In the genomic region with DNA sequence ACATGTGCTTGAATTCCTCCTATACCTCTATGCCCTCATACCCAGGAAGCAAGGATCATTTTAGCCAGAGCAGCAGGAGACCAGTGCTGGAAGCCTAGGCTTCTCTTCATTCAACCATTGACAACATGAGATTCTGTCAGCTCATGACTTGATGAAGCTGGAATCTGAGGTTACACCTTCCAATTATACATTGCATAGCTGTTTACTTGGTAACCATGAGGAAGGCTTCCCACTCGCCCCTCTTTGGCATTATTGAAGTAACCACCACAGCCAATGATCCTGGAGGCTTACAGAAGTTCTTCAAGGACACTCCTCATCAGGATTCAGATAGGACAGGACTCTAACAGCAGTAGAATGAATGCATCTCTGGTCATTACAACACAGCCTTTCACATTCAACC, we compare ENCODE assay signal across 12 cellular contexts.
DNase-seq lines count a peak whose midpoint lies in the region; ATAC-seq and TF ChIP-seq lines count a peak whose summit lies in the region.
"Had no signal": no experiment of that assay in that cellular context is flagged by ENCODE, and none has a peak within 500 bp of the region (broad histone marks: within the 10 kb centered on the region; RNA-seq: fewer than 3 reads in every experiment).

No MANE protein-coding gene starts in this region.

- H2AK5ac ChIP-seq in IMR-90 (ENCODE audit: low read depth, low read length) (no peak overlapping the region), mesenchymal stem cell (ENCODE audit: low read length, severe bottlenecking) (no peak overlapping the region)

- H3K4me3 ChIP-seq in IMR-90 (ENCODE audit: insufficient read depth, low read depth, low read length) (no peak overlapping the region), mesenchymal stem cell (ENCODE audit: insufficient read depth in 1 of 2, low read depth in 1 of 2, low read length in 2 of 2) (no peak overlapping the region)
- H3K4me3 ChIP-seq: BLaER1 treated with 17β-estradiol and CSF1 and Interleukin-3, amounts not matched to agents 10 nM and 100 nM; HAP-1 had no signal

- no peaks in the 10 kb centered on the region for H4K20me1 ChIP-seq in IMR-90 (ENCODE audit: insufficient read depth, low read length)
- H4K20me1 ChIP-seq: BLaER1 treated with 17β-estradiol and CSF1 and Interleukin-3, amounts not matched to agents 10 nM and 100 nM had no signal

- H4K8ac ChIP-seq in IMR-90 (ENCODE audit: low read depth in 2 of 2, low read length in 2 of 2), result no peak overlapping the region
- H4K8ac ChIP-seq in mesenchymal stem cell (ENCODE audit: low read length), result no peak overlapping the region

- no peak overlapping the region for H2BK20ac ChIP-seq in IMR-90 (ENCODE audit: low read depth, low read length)

- POLR2A ChIA-PET in IMR-90 (lab: Charles Lee; ENCODE audit: unreplicated experiment), result no interaction called here

- H3K4me1 ChIP-seq in IMR-90 (ENCODE audit: control insufficient read depth, insufficient read depth, low read length), result no peaks in the 10 kb centered on the region
- H3K4me1 ChIP-seq in mesenchymal stem cell (ENCODE audit: control insufficient read depth, insufficient read depth, low read depth, low read length), result no peaks in the 10 kb centered on the region
- H3K4me1 ChIP-seq: HAP-1 had no signal

- H2BK15ac ChIP-seq in IMR-90 (ENCODE audit: low read depth, low read length), result no peak overlapping the region
- no peak overlapping the region for H2BK15ac ChIP-seq in mesenchymal stem cell (ENCODE audit: low read depth, poor library complexity, severe bottlenecking)

- H3K14ac ChIP-seq in IMR-90 (replicated peaks; ENCODE audit: low read depth, low read length) (no peak overlapping the region), mesenchymal stem cell (ENCODE audit: low read length in 2 of 2) (no peak overlapping the region)

- intact Hi-C loops in IMR-90 (cut with micrococcal nuclease), result loop anchor here (5.0 kb wide), 1 partner anchor 288 kb away; no protein-coding TSS in a partner anchor
- intact Hi-C loops in Right ventricle myocardium inferior (cut with DNase I), result loop anchor here (5.0 kb wide), 2 partner anchors 63 to 403 kb away; no protein-coding TSS in a partner anchor
- intact Hi-C loops in left cardiac atrium (cut with DNase I), result loop anchor here in 1 of 2 donors (5.0 kb wide), 1 partner anchor 403 kb away; no protein-coding TSS in a partner anchor

- H4K5ac ChIP-seq in IMR-90 (ENCODE audit: low read depth, low read length), result no peak overlapping the region

- H2BK5ac ChIP-seq in IMR-90 (ENCODE audit: low read depth, low read length, poor library complexity, severe bottlenecking) (no peak overlapping the region), mesenchymal stem cell (ENCODE audit: low read depth, low read length, poor library complexity, severe bottlenecking) (no peak overlapping the region)

- no TSS peak for BruUV-seq in IMR-90 (replicated peaks; lab: Mats Ljungman, UMichigan)

- H3K23ac ChIP-seq in IMR-90 (ENCODE audit: low read depth, low read length) (no peak overlapping the region), mesenchymal stem cell (ENCODE audit: low read length in 2 of 2) (no peak overlapping the region)

- in situ Hi-C loops in IMR-90 (cut with MboI; ENCODE audit: low sequenced_read_pairs), result loop anchor here (5.0 kb wide), 1 partner anchor 403 kb away; no protein-coding TSS in a partner anchor

- H3K27me3 ChIP-seq in IMR-90 (ENCODE audit: control insufficient read depth, insufficient read depth, low read length), result no peaks in the 10 kb centered on the region
- H3K27me3 ChIP-seq in mesenchymal stem cell (ENCODE audit: control insufficient read depth in 1 of 2, insufficient read depth in 1 of 2, low read length in 2 of 2), result no peaks in the 10 kb centered on the region
- H3K27me3 ChIP-seq: BLaER1 treated with 17β-estradiol and CSF1 and Interleukin-3, amounts not matched to agents 10 nM and 100 nM had no signal

- H2BK12ac ChIP-seq in mesenchymal stem cell (ENCODE audit: low read length in 2 of 2), result no peak overlapping the region

- H3K9ac ChIP-seq in IMR-90 (ENCODE audit: low read depth, low read length) (no peak overlapping the region), mesenchymal stem cell (ENCODE audit: low read length) (no peak overlapping the region)
- H3K9ac ChIP-seq: BLaER1 treated with 17β-estradiol and CSF1 and Interleukin-3, amounts not matched to agents 10 nM and 100 nM had no signal

- WGBS in IMR-90 (ENCODE audit: extremely low coverage in 2 of 2, insufficient read length in 1 of 2), 2 experiments, result no CpG with 5 or more reads among the region's 1 CpG
- 95% methylated on average over 1 of the region's 1 CpG for WGBS in mesenchymal stem cell

- H3K56ac ChIP-seq in IMR-90 (ENCODE audit: extremely low read depth, insufficient read depth, low read length), result no peak overlapping the region

- H3K27ac ChIP-seq in IMR-90 (ENCODE audit: insufficient read depth, low read length) (no peak overlapping the region), mesenchymal stem cell (ENCODE audit: low read length, poor library complexity, severe bottlenecking) (peak overlapping the region; percentile 3)
- H3K27ac ChIP-seq: BLaER1 treated with 17β-estradiol and CSF1 and Interleukin-3, amounts not matched to agents 10 nM and 100 nM had no signal

- DNase-seq in IMR-90 (peak; percentile 14), fibroblast of peridontal ligament (ENCODE audit: extremely low read depth) (peak; percentile 35), mesenchymal stem cell (no peak), AML-193 (lab: John Stamatoyannopoulos, UW) (no peak), Right ventricle myocardium inferior (ENCODE audit: missing footprints) (no peak), NCI-H2196 (lab: John Stamatoyannopoulos, UW; ENCODE audit: unreplicated experiment) (no peak), left cardiac atrium (no peak)
- DNase-seq: CD4-positive, CD25-positive, alpha-beta regulatory T cell; DMS53 had no signal

- TF ChIP-seq CTCF in IMR-90 (conservative IDR thresholded peaks at IDR 0.05; ENCODE audit: low read depth, low read length), result no peak

- H3K9me1 ChIP-seq in IMR-90 (ENCODE audit: insufficient read depth, low read length), result no peaks in the 10 kb centered on the region

- TF ChIP-seq RAD21 in IMR-90 (IDR thresholded peaks at IDR 0.05; ENCODE audit: low read length), result no peak

- no peak overlapping the region for H2AK9ac ChIP-seq in IMR-90 (replicated peaks; ENCODE audit: low read depth, low read length, poor library complexity)

- TF ChIP-seq POLR2A in IMR-90 (IDR thresholded peaks at IDR 0.05; ENCODE audit: low read depth, low read length), result no peak

- ATAC-seq in IMR-90 (ENCODE audit: low read depth), result no peak
- no peak for ATAC-seq in Right ventricle myocardium inferior
- ATAC-seq in left cardiac atrium, result no peak
- ATAC-seq: HepG2 had no signal

- H4K91ac ChIP-seq in IMR-90 (ENCODE audit: insufficient read depth, low read depth, low read length) (no peak overlapping the region), mesenchymal stem cell (ENCODE audit: low read length) (no peak overlapping the region)

- dilution Hi-C loops in IMR-90 (cut with HindIII; ENCODE audit: low sequenced_read_pairs, unreplicated experiment), result no loop called here

- H2BK120ac ChIP-seq in IMR-90 (ENCODE audit: low read depth, low read length) (no peak overlapping the region), mesenchymal stem cell (ENCODE audit: low read depth, low read length) (no peak overlapping the region)

- H3K36me3 ChIP-seq in IMR-90 (ENCODE audit: control insufficient read depth, insufficient read depth, low read length) (no peaks in the 10 kb centered on the region), mesenchymal stem cell (ENCODE audit: control insufficient read depth in 1 of 2, insufficient read depth in 2 of 2, low read depth in 1 of 2, low read length in 2 of 2) (no peaks in the 10 kb centered on the region)
- H3K36me3 ChIP-seq: BLaER1 treated with 17β-estradiol and CSF1 and Interleukin-3, amounts not matched to agents 10 nM and 100 nM; HAP-1 had no signal

- CTCF ChIA-PET in IMR-90 (lab: Yijun Ruan, JAX), result interaction anchor here (1.2 kb wide), 1 partner anchor 401 kb away, joined by 3 read pairs; no protein-coding TSS in a partner anchor

- H2AFZ ChIP-seq in IMR-90 (replicated peaks; ENCODE audit: low read length, poor library complexity) (no peak overlapping the region), mesenchymal stem cell (ENCODE audit: low read depth, low read length) (no peak overlapping the region)

- H3K4ac ChIP-seq in IMR-90 (ENCODE audit: low read depth, low read length), result no peak overlapping the region
- no peak overlapping the region for H3K4ac ChIP-seq in mesenchymal stem cell (ENCODE audit: low read depth in 1 of 2, low read length in 2 of 2)

- no peaks in the 10 kb centered on the region for H3K79me1 ChIP-seq in IMR-90 (ENCODE audit: low read depth in 1 of 2, low read length in 2 of 2)
- no peaks in the 10 kb centered on the region for H3K79me1 ChIP-seq in mesenchymal stem cell (replicated peaks; ENCODE audit: low read length, poor library complexity, severe bottlenecking)

- H3K9me3 ChIP-seq in IMR-90 (ENCODE audit: control insufficient read depth, insufficient read depth, low read length), result no peaks in the 10 kb centered on the region
- H3K9me3 ChIP-seq in mesenchymal stem cell (ENCODE audit: control insufficient read depth, low read length), result no peaks in the 10 kb centered on the region
- H3K9me3 ChIP-seq: BLaER1 treated with 17β-estradiol and CSF1 and Interleukin-3, amounts not matched to agents 10 nM and 100 nM; HAP-1 had no signal

- H3K18ac ChIP-seq in IMR-90 (ENCODE audit: low read depth, low read length) (no peak overlapping the region), mesenchymal stem cell (ENCODE audit: low read depth in 1 of 2, low read length in 2 of 2) (no peak overlapping the region)

- H3K4me2 ChIP-seq in IMR-90 (ENCODE audit: low read depth, low read length) (no peak overlapping the region), mesenchymal stem cell (ENCODE audit: low read length, poor library complexity, severe bottlenecking) (no peak overlapping the region)
- H3K4me2 ChIP-seq: BLaER1 treated with 17β-estradiol and CSF1 and Interleukin-3, amounts not matched to agents 10 nM and 100 nM had no signal

TF ChIP-seq in IMR-90, 13 proteins besides CTCF, POLR2A, EP300 and RAD21 (continues in another document):
- TF ChIP-seq CEBPB (IDR thresholded peaks at IDR 0.05; ENCODE audit: low read depth, low read length), result no peak
- no peak for TF ChIP-seq FOS (IDR thresholded peaks at IDR 0.05; ENCODE audit: low read depth, low read length)
- TF ChIP-seq RCOR1 (IDR thresholded peaks at IDR 0.05; ENCODE audit: insufficient replicate concordance, low read length), result no peak
- no peak for TF ChIP-seq MXI1 (IDR thresholded peaks at IDR 0.05; ENCODE audit: borderline replicate concordance, low read depth, low read length)
- no peak for TF ChIP-seq BHLHE40 (IDR thresholded peaks at IDR 0.05; ENCODE audit: low read depth, low read length)
- no peak for TF ChIP-seq MAZ (IDR thresholded peaks at IDR 0.05; ENCODE audit: borderline replicate concordance, low read depth, low read length)
- TF ChIP-seq CHD1 (IDR thresholded peaks at IDR 0.05; ENCODE audit: low read depth, low read length), result no peak

Comparison
In these comparisons a context has a peak if more than half of its experiments do, and no peak if none do; other contexts are left out.
1. DNase-seq: peak in IMR-90 (single experiment) and fibroblast of peridontal ligament (single experiment); none in mesenchymal stem cell (single experiment), AML-193 (0 of 2), Right ventricle myocardium inferior (single experiment), NCI-H2196 (single experiment) and left cardiac atrium (single experiment).